ENCODE assay signal across 20 cellular contexts in the genomic region with DNA sequence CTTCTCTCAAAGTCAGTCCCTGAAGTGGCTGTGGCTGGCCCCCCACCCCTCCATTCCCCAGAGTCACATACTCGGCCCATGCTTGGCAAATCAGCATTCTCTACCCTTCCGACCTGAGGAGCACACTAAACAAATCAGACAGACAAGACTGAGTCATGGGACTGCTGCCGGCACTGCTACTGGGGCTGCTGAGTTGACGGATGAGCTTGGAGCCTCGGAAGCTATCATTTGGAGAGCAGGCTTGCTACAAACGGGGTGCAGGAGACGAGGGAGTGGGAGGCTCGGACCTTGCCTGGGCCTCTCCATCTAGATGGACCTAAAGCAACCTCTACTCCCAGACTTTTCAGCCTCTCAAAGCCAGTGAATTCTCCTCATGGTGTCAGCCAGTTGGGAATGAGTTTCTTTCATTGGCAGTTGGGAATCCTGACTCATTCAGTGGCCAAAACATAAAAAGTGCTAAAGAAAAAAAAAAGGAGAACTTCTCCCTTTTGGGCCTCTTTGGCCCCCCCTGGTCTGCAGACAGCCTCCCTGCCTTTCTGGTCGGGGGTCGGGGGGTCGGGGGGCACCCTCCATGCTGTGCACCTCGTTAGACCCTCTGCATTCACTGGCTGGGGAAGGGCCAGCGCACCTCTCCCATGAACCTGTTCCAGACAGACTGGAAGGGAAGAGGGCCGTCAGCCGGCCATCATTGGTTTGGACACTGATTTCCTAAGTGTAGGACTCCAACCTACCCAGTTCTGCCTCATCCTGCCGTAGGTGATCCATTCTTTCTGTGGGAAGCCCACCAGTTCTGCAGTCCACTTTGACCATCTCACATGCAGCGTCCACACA. TPM values are rescaled to one million over a fixed set of nuclear protein-coding genes. Genes with fewer than 3 reads are reported as not detected.
DNase-seq lines count a peak whose midpoint lies in the region; ATAC-seq and TF ChIP-seq lines count a peak whose summit lies in the region.
"Had no signal": no experiment of that assay in that cellular context is flagged by ENCODE, and none has a peak within 500 bp of the region (broad histone marks: within the 10 kb centered on the region; RNA-seq: fewer than 3 reads in every experiment).

No MANE protein-coding gene starts in this region.

- ATAC-seq in GM21717 (IDR thresholded peaks at IDR 0.05; ENCODE audit: unreplicated experiment), result no peak
- ATAC-seq: GM12878 had no signal

- intact Hi-C loops in posterior vena cava (cut with DNase I), result no loop called here

- DNase-seq in EL, result peak; percentile 26
- DNase-seq in RPMI7951 (ENCODE audit: low read depth), result peak; percentile 40
- DNase-seq in epithelial cell of esophagus (ENCODE audit: low read depth), result peak; percentile 18
- peak; percentile 59 for DNase-seq in posterior vena cava (ENCODE audit: low spot score)
- DNase-seq in occipital lobe (lab: John Stamatoyannopoulos, UW), result no peak
- DNase-seq in DMS79 (lab: John Stamatoyannopoulos, UW), result no peak
- DNase-seq in mesenteric fat pad (ENCODE audit: low spot score), result no peak
- DNase-seq: activated CD4-positive, alpha-beta T cell treated with anti-CD3 and anti-CD28 coated beads, Interleukin-2, amount 10 ng/mL, durations not matched to agents 24 days and 14 days; activated naive CD4-positive, alpha-beta T cell treated with anti-CD3 and anti-CD28 coated beads, Interleukin-2, amount 10 ng/mL, durations not matched to agents 7 days and 5 days; amygdala; BE2C; hippocampal formation; NCI-H1092; NCI-H1930; NCI-H345; NCI-H748 treated with DMSO at 0.1 percent for 48 hours; stimulated activated CD8-positive, alpha-beta memory T cell treated with anti-CD3 and anti-CD28 coated beads, Interleukin-4, amount 100 ng/mL, for 48 hours; WERI-Rb-1 had no signal

- H3K4me3 ChIP-seq in epithelial cell of esophagus (ENCODE audit: low read length), result no peak overlapping the region
- H3K4me3 ChIP-seq: GM12878 had no signal

- no peak for TF ChIP-seq CTCF in epithelial cell of esophagus (IDR thresholded peaks at IDR 0.05; ENCODE audit: insufficient read depth, low read depth, low read length, missing control alignments)

RNA-seq across cellular contexts. Expression of a gene that starts 52.3 kb away (rescaled TPM):
- total RNA-seq in RPMI7951 (2014; rRNA removed; shearing (Covaris generic)), result 17.1 and 26.2 TPM in 2 replicates
- 1 to 10 TPM in 1 of 2 donors, under 1 TPM in 1; 0.48 to 1.3 TPM for total RNA-seq in posterior vena cava
- total RNA-seq in occipital lobe, result 1.7 TPM
- not detected for total RNA-seq in mesenteric fat pad
- total RNA-seq: activated CD4-positive, alpha-beta T cell treated with anti-CD3 and anti-CD28 coated beads, Interleukin-2, amount 10 ng/mL, durations not matched to agents 24 days and 14 days; GM12878 had no signal

Comparison
In these comparisons a context has a peak if more than half of its experiments do, and no peak if none do; other contexts are left out.
1. DNase-seq: peak in EL (single experiment), RPMI7951 (single experiment), epithelial cell of esophagus (single experiment) and posterior vena cava (single experiment); none in occipital lobe (single experiment), DMS79 (single experiment) and mesenteric fat pad (single experiment).